Comparison of ENCODE assay signal across 15 cellular contexts in the genomic region with DNA sequence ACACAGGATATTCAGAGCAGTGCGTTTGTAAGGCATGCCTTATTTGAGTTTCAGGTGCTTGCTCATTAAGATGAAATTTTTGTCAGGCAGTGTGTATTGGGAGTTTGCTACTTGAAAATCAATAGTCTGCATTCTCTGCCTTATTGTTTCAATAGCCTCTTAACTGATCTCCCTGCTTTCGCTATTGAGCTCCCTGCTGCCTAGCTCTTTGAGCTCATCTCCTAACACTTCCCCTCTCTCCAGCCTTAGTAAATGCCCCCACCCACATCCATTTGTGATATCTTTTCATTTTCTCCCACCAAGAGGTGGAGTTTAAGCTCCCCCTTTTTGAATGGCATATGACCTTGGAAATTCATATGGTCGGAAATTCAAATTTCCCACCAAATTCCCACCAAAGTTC.
"Had no signal": no experiment of that assay in that cellular context is flagged by ENCODE, and none has a peak within 500 bp of the region (broad histone marks: within the 10 kb centered on the region; RNA-seq: fewer than 3 reads in every experiment).

No MANE protein-coding gene starts in this region.

- H3K4me1 Mint-ChIP-seq: naive thymus-derived CD8-positive, alpha-beta T cell had no signal

- H3K9me3 ChIP-seq: heart right ventricle, mucosa of descending colon had no signal

- H3K36me3 Mint-ChIP-seq: naive thymus-derived CD8-positive, alpha-beta T cell had no signal

- H3K4me3 Mint-ChIP-seq: naive thymus-derived CD8-positive, alpha-beta T cell had no signal

- H3K4me3 ChIP-seq: dorsolateral prefrontal cortex, heart right ventricle, mucosa of descending colon, smooth muscle cell had no signal

- H3K27ac Mint-ChIP-seq: naive thymus-derived CD8-positive, alpha-beta T cell had no signal

- H3K36me3 ChIP-seq: heart right ventricle had no signal

- ATAC-seq: esophagus mucosa; heart right ventricle; mucosa of descending colon; naive thymus-derived CD8-positive, alpha-beta T cell; right cardiac atrium had no signal

- H3K27ac ChIP-seq: heart right ventricle had no signal

- H3K4me2 ChIP-seq: smooth muscle cell had no signal

- H3K27me3 ChIP-seq: heart right ventricle had no signal

- H3K27me3 Mint-ChIP-seq: naive thymus-derived CD8-positive, alpha-beta T cell had no signal

- DNase-seq: cortex of kidney; dorsolateral prefrontal cortex; effector CD8-positive, alpha-beta T cell; heart right ventricle; hypothalamus; mammary epithelial cell; mucosa of descending colon; naive thymus-derived CD8-positive, alpha-beta T cell; posterior cingulate gyrus; right cardiac atrium; stimulated activated CD4-positive, alpha-beta T cell treated with anti-CD3 and anti-CD28 coated beads, Interleukin-2, amount 100 ng/mL, for 48 hours; stimulated activated naive CD4-positive, alpha-beta T cell treated with Interleukin-2 at 50 U/mL for 16 hours; trophoblast cell had no signal
